In the genomic region with DNA sequence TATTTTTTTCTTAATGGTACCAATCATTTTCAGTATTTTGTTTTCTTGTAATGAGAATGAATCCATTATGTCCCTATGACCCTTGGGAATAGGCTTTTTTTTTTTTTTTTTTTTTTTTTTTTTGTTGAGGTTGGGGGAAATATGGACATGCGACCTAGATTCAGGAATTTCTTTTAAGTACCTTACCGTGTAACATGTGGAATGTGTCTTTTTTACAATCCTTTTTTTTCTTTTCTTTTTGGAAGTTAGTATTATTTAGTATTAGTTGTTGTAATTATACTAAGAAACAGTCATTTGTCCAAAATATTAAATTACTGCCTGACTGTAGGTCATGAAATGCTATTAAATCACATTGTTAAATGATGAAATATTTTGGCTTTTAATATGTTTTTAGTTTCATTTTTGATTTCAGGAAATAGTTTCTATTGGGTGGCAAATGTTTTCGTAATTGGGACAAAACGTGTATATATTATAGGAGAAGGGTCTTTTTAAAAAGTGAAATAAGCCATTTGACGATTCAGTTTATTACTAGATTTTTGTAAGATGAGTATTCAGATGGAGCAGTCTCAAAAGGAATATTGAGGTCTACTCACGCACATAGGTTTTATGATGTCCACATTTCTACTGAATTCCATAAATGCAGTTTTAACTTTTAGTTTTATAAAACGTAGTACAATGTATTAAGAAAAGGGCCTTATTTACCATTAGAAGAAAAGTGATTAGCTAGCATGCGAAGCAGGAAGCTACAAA, we compare ENCODE assay signal across 1 cellular context.
TF ChIP-seq lines count a peak whose summit lies in the region.

No MANE protein-coding gene starts in this region.

TF ChIP-seq in IMR-90, 13 proteins besides CTCF, POLR2A, EP300 and RAD21 (continued from another document):
- TF ChIP-seq, protein P1, sequence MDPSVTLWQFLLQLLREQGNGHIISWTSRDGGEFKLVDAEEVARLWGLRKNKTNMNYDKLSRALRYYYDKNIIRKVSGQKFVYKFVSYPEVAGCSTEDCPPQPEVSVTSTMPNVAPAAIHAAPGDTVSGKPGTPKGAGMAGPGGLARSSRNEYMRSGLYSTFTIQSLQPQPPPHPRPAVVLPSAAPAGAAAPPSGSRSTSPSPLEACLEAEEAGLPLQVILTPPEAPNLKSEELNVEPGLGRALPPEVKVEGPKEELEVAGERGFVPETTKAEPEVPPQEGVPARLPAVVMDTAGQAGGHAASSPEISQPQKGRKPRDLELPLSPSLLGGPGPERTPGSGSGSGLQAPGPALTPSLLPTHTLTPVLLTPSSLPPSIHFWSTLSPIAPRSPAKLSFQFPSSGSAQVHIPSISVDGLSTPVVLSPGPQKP (IDR thresholded peaks at IDR 0.05; ENCODE audit: borderline replicate concordance, low read depth, low read length) = no peak
- TF ChIP-seq MXI1 (IDR thresholded peaks at IDR 0.05; ENCODE audit: borderline replicate concordance, low read depth, low read length) (no peak), CEBPB (IDR thresholded peaks at IDR 0.05; ENCODE audit: low read depth, low read length) (no peak)
